ENCODE assay signal across 8 cellular contexts in genomic region chr3:14403636-14404395, GRCh38. TPM values are rescaled to one million over a fixed set of nuclear protein-coding genes. Genes with fewer than 3 reads are reported as not detected.
A peak's percentile ranks its signal among the peaks of the same experiment; 100 is the strongest.
DNase-seq lines count a peak whose midpoint lies in the region; ATAC-seq and TF ChIP-seq lines count a peak whose summit lies in the region.

No MANE protein-coding gene starts in this region.

- intact Hi-C loops in A673 (cut with micrococcal nuclease; ENCODE audit: unreplicated experiment) (loop anchor here (2.0 to 5.0 kb wide), 3 partner anchors 29 to 63 kb away; no protein-coding TSS in a partner anchor), natural killer cell (cut with micrococcal nuclease) (loop anchor here (2.0 kb wide), 2 partner anchors 21 to 65 kb away; no protein-coding TSS in a partner anchor)

- H3K9me3 Mint-ChIP-seq in natural killer cell, result no peaks in the 10 kb centered on the region

- H3K4me1 ChIP-seq in A673 (ENCODE audit: insufficient read depth, low read length, poor library complexity, severe bottlenecking), result peaks cover 18% of the 10 kb centered on the region
- H3K4me1 ChIP-seq in SJSA1 (replicated peaks), result peaks cover 32% of the 10 kb centered on the region

- H3K27me3 Mint-ChIP-seq in natural killer cell (ENCODE audit: low read depth in 2 of 2), result no peaks in the 10 kb centered on the region

- peak; percentile 44 for DNase-seq in A673 (ENCODE audit: low spot score)
- no peak for DNase-seq in GM12864 (ENCODE audit: low read depth)
- DNase-seq in SJSA1 (ENCODE audit: low read depth in 1 of 2, low spot score in 2 of 2), result peak; percentile 34 to 55
- DNase-seq in epithelial cell of esophagus (ENCODE audit: low read depth), result no peak
- DNase-seq in natural killer cell, result no peak
- DNase-seq in DMS153 (lab: John Stamatoyannopoulos, UW), result no peak

- no peaks in the 10 kb centered on the region for H3K9me3 ChIP-seq in A673 (ENCODE audit: low read depth, low read length, poor library complexity, severe bottlenecking)
- no peaks in the 10 kb centered on the region for H3K9me3 ChIP-seq in SJSA1 (replicated peaks)

- ATAC-seq in natural killer cell, result no peak
- no peak for ATAC-seq in GM21381 (IDR thresholded peaks at IDR 0.05; ENCODE audit: unreplicated experiment)
- no peak for ATAC-seq in GM18861 (IDR thresholded peaks at IDR 0.05; ENCODE audit: unreplicated experiment)

- H3K27ac Mint-ChIP-seq in natural killer cell, result peak overlapping the region; percentile 90 to 94

- no peaks in the 10 kb centered on the region for H3K36me3 Mint-ChIP-seq in natural killer cell

- CTCF ChIA-PET in A673 (lab: Charles Lee), result no interaction called here

- no TSS peak for BruUV-seq in A673 (replicated peaks; lab: Mats Ljungman, UMichigan)

- H3K36me3 ChIP-seq in A673 (ENCODE audit: insufficient read depth, low read length, poor library complexity, severe bottlenecking) (no peaks in the 10 kb centered on the region), SJSA1 (peaks cover 25% of the 10 kb centered on the region)

- H3K27ac ChIP-seq in A673 (ENCODE audit: low read depth, low read length, poor library complexity, severe bottlenecking) (peak overlapping the region; percentile 80), SJSA1 (no peak overlapping the region)

- no peak for TF ChIP-seq CTCF in A673 (conservative IDR thresholded peaks at IDR 0.05; ENCODE audit: low read depth, low read length)
- TF ChIP-seq CTCF in GM12864 (IDR thresholded peaks at IDR 0.05; ENCODE audit: low read depth, low read length, missing control alignments), result no peak
- TF ChIP-seq CTCF in epithelial cell of esophagus (IDR thresholded peaks at IDR 0.05; ENCODE audit: insufficient read depth, low read depth, low read length, missing control alignments), result no peak
- no peak for TF ChIP-seq CTCF in natural killer cell (IDR thresholded peaks at IDR 0.05)

- H3K4me1 Mint-ChIP-seq in natural killer cell, result peaks cover 15 to 45% of the 10 kb centered on the region in 2 donors

- POLR2A ChIA-PET in A673 (lab: Charles Lee; ENCODE audit: low non-redundant PET), result no interaction called here

- H3K27me3 ChIP-seq in A673 (replicated peaks; ENCODE audit: insufficient read depth, low read depth, low read length, poor library complexity) (no peaks in the 10 kb centered on the region), SJSA1 (replicated peaks) (no peaks in the 10 kb centered on the region)

- H3K4me3 Mint-ChIP-seq in natural killer cell, result peak overlapping the region; percentile 98

- H3K4me3 ChIP-seq in A673 (ENCODE audit: low read depth, low read length, poor library complexity, severe bottlenecking) (peak overlapping the region; percentile 91), GM12864 (ENCODE audit: low read depth, low read length) (peak overlapping the region; percentile 78), SJSA1 (peak overlapping the region; percentile 89), epithelial cell of esophagus (ENCODE audit: low read length) (peak overlapping the region; percentile 70)

RNA-seq across cellular contexts. Expression of gene SLC6A6, which starts 1.4 kb away (rescaled TPM):
- total RNA-seq in A673 (2021), result 48.8 and 55.1 TPM in 2 replicates
- 36.0 and 49.4 TPM in 2 replicates for total RNA-seq in SJSA1 (2014; rRNA removed; shearing (Covaris generic))
- total RNA-seq in natural killer cell, result 10 to 100 TPM; 43.7 to 55.4 (median 50.1) TPM

Comparison
In these comparisons a context has a peak if more than half of its experiments do, and no peak if none do; other contexts are left out.
1. DNase-seq: peak in A673 (single experiment) and SJSA1 (2 of 2); none in GM12864 (single experiment), epithelial cell of esophagus (single experiment), natural killer cell (single experiment) and DMS153 (single experiment).
2. Peak in every context shown above with its lines, with median percentiles within 50 percentile points of each other: H3K4me3 ChIP-seq.